ENCODE assay signal across 8 cellular contexts in the genomic region with DNA sequence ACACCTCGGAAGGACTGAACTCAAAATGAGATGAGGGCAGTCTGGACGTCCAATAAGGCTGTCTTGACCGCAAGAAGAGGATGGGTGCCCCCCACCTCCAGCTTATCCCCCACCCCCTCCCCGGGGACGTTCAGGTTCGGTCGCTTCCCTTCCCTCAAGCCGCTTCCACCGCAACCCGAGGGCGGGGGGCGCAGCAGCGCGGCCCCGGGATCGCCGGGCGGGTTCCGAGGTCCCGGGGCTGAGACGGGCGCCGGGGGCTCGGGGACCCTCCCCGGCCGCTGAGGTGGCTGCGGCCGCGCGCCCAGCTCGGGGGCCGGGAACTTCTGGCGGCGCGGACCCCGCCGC. TPM values are rescaled to one million over a fixed set of nuclear protein-coding genes. Genes with fewer than 3 reads are reported as not detected.
DNase-seq lines count a peak whose midpoint lies in the region; ATAC-seq, FAIRE-seq and TF ChIP-seq lines count a peak whose summit lies in the region.

No MANE protein-coding gene starts in this region.

- H3K4me3 ChIP-seq in KMS-11 (IDR thresholded peaks at IDR 0.05; ENCODE audit: insufficient read depth, low read depth, low read length) = peak overlapping the region; percentile 76
- H3K4me3 ChIP-seq in choroid plexus epithelial cell (ENCODE audit: low read depth, low read length) = peak overlapping the region; percentile 82

- TF ChIP-seq POLR2A in GM12892 (IDR thresholded peaks at IDR 0.05; ENCODE audit: low read depth, low read length) = no peak

- peaks cover 7% of the 10 kb centered on the region for H3K4me1 ChIP-seq in KMS-11 (ENCODE audit: low read depth, poor library complexity, severe bottlenecking)

- H3K79me2 ChIP-seq in KMS-11 (ENCODE audit: insufficient read depth, low read depth) = no peaks in the 10 kb centered on the region

- peak overlapping the region; percentile 93 for H3K27ac Mint-ChIP-seq in mesothelial cell of epicardium

- peaks cover 5% of the 10 kb centered on the region for H3K9me3 Mint-ChIP-seq in mesothelial cell of epicardium

- H3K27me3 Mint-ChIP-seq in mesothelial cell of epicardium (ENCODE audit: low read depth) = no peaks in the 10 kb centered on the region

- peaks cover 46% of the 10 kb centered on the region for H3K4me1 Mint-ChIP-seq in mesothelial cell of epicardium

- peak overlapping the region; percentile 81 for H2AFZ ChIP-seq in KMS-11 (ENCODE audit: low read depth)

- no peaks in the 10 kb centered on the region for H4K20me1 ChIP-seq in KMS-11 (ENCODE audit: insufficient read depth)

- TF ChIP-seq CTCF in KMS-11 (conservative IDR thresholded peaks at IDR 0.05; ENCODE audit: low read depth, low read length) (no peak), choroid plexus epithelial cell (conservative IDR thresholded peaks at IDR 0.05; ENCODE audit: low read depth, low read length) (no peak), mesothelial cell of epicardium (IDR thresholded peaks at IDR 0.05; ENCODE audit: unreplicated experiment) (no peak)

- peak overlapping the region; percentile 42 for H3K4me2 ChIP-seq in KMS-11

- no peak overlapping the region; the same call in 1 of the 2 replicates for H3K27ac ChIP-seq in KMS-11

- H3K36me3 Mint-ChIP-seq in mesothelial cell of epicardium = peaks cover 16% of the 10 kb centered on the region

- DNase-seq in 8988T (peak; percentile 39), choroid plexus epithelial cell (ENCODE audit: low read depth) (no peak), mesothelial cell of epicardium (ENCODE audit: low spot score in 2 of 2, unreplicated experiment in 2 of 2) (peak in 1 of 2 experiments; percentile 50), GM12892 (ENCODE audit: insufficient read length) (no peak), medulla oblongata (ENCODE audit: extremely low spot score) (no peak), SW 1271 (lab: John Stamatoyannopoulos, UW) (no peak)

- no peaks in the 10 kb centered on the region for H3K36me3 ChIP-seq in KMS-11 (ENCODE audit: insufficient read depth)

- H3K9ac ChIP-seq in KMS-11 = peak overlapping the region; percentile 84

- FAIRE-seq in GM12892 (lab: Jason Lieb, UNC) = no peak

- ATAC-seq in GM19328 (IDR thresholded peaks at IDR 0.05; ENCODE audit: unreplicated experiment) = peak; percentile 11

- H3K4me3 Mint-ChIP-seq in mesothelial cell of epicardium = peak overlapping the region; percentile 81

- no peaks in the 10 kb centered on the region for H3K27me3 ChIP-seq in KMS-11 (ENCODE audit: insufficient read depth, low read depth)

RNA-seq across cellular contexts. Expression of gene USP46, which starts 0.5 kb away (rescaled TPM):
- 39.2 to 43.1 TPM (median 40.8 TPM) in 3 replicates for total RNA-seq in mesothelial cell of epicardium
- 9.1 TPM for polyA plus RNA-seq in GM12892 (2012; ENCODE audit: missing spikeins)
